12 cellular contexts compared by ENCODE assay signal in genomic region chr7:45217358-45217757, GRCh38. TPM values are rescaled to one million over a fixed set of nuclear protein-coding genes. Genes with fewer than 3 reads are reported as not detected.
DNase-seq lines count a peak whose midpoint lies in the region; ATAC-seq and TF ChIP-seq lines count a peak whose summit lies in the region.
"Had no signal": no experiment of that assay in that cellular context is flagged by ENCODE, and none has a peak within 500 bp of the region (broad histone marks: within the 10 kb centered on the region; RNA-seq: fewer than 3 reads in every experiment).

No MANE protein-coding gene starts in this region.

- H3K36me3 ChIP-seq in left ventricle myocardium inferior = no peaks in the 10 kb centered on the region
- no peaks in the 10 kb centered on the region for H3K36me3 ChIP-seq in transverse colon
- H3K36me3 ChIP-seq: stomach had no signal

- H3K27ac ChIP-seq in 22Rv1 (no peak overlapping the region), left ventricle myocardium inferior (replicated peaks) (no peak overlapping the region), transverse colon (no peak overlapping the region)
- H3K27ac ChIP-seq: stomach had no signal

- H3K9me3 ChIP-seq in left ventricle myocardium inferior (replicated peaks) = peaks cover 5% of the 10 kb centered on the region
- H3K9me3 ChIP-seq in transverse colon = no peaks in the 10 kb centered on the region
- H3K9me3 ChIP-seq: stomach had no signal

- H3K4me1 ChIP-seq in left ventricle myocardium inferior (peaks cover 2% of the 10 kb centered on the region), transverse colon (no peaks in the 10 kb centered on the region)
- H3K4me1 ChIP-seq: stomach had no signal

- WGBS in transverse colon (ENCODE audit: low coverage in 1 of 2), 2 donors = 75% methylated on average over 6 of the region's 6 CpGs; no CpG with 5 or more reads in 1 of the 2 donors

- TF ChIP-seq CTCF in 22Rv1 (IDR thresholded peaks at IDR 0.05) (peak; percentile 64), GM12875 (IDR thresholded peaks at IDR 0.05; ENCODE audit: borderline replicate concordance, insufficient read depth, low read depth, low read length) (peak; percentile 20; the same call in 1 of the 2 replicates), left ventricle myocardium inferior (IDR thresholded peaks at IDR 0.05; ENCODE audit: borderline replicate concordance) (peak; percentile 61), transverse colon (IDR thresholded peaks at IDR 0.05) (peak in 1 of 5 experiments; percentile 10)

- in situ Hi-C loops in SK-MEL-5 (cut with HindIII; ENCODE audit: low pct_unique_long_range_greater_than_20kb, low sequenced_read_pairs) = no loop called here
- in situ Hi-C loops in transverse colon (cut with MboI; ENCODE audit: low pct_ligation_motif_present in 1 of 4, low pct_unique_long_range_greater_than_20kb in 1 of 4, low sequenced_read_pairs in 3 of 4) = no loop called here

- peaks cover 64% of the 10 kb centered on the region for H3K27me3 ChIP-seq in left ventricle myocardium inferior (ENCODE audit: low read depth)
- peaks cover 20% of the 10 kb centered on the region for H3K27me3 ChIP-seq in transverse colon

- DNase-seq in SK-MEL-5 (ENCODE audit: low read depth, low spot score) (peak; percentile 67), left ventricle myocardium inferior (no peak), MV-4-11 (lab: John Stamatoyannopoulos, UW) (no peak), HK-2 (ENCODE audit: unreplicated experiment) (no peak), transverse colon (no peak)
- DNase-seq: CD8-positive, alpha-beta memory T cell; stomach had no signal

- TF ChIP-seq EP300 in transverse colon (IDR thresholded peaks at IDR 0.05; ENCODE audit: low read depth) = no peak

- no peak for ATAC-seq in HG02678 (IDR thresholded peaks at IDR 0.05; ENCODE audit: unreplicated experiment)

- intact Hi-C loops in left ventricle myocardium inferior (cut with micrococcal nuclease) (no loop called here), transverse colon (cut with DNase I; ENCODE audit: low total_unique reads) (no loop called here)

- H3K4me3 ChIP-seq in GM12875 (ENCODE audit: low read depth, low read length) = no peak overlapping the region
- no peak overlapping the region for H3K4me3 ChIP-seq in left ventricle myocardium inferior
- no peak overlapping the region for H3K4me3 ChIP-seq in transverse colon
- H3K4me3 ChIP-seq: stomach had no signal

- TF ChIP-seq POLR2A in transverse colon (IDR thresholded peaks at IDR 0.05) = no peak

RNA-seq across cellular contexts. Expression of gene RAMP3, which starts 59.8 kb away (rescaled TPM):
- total RNA-seq in SK-MEL-5 (2014; rRNA removed; shearing (Covaris generic)) = not detected in 2 replicates
- not detected in 2 replicates for polyA plus RNA-seq in SK-MEL-5 (2015; cell fraction: cytosol; rRNA removed)
- polyA plus RNA-seq in SK-MEL-5 (2015; cell fraction: nucleus; rRNA removed) = not detected in 2 replicates
- total RNA-seq in left ventricle myocardium inferior = 30.7 TPM
- total RNA-seq in transverse colon = 10 to 100 TPM in 3 of 4 donors, 1 to 10 TPM in 1; 6.4 to 25.1 (median 15.2) TPM
- total RNA-seq: activated CD8-positive, alpha-beta memory T cell treated with anti-CD3 and anti-CD28 coated beads for 36 hours; CD8-positive, alpha-beta memory T cell had no signal
- polyA plus RNA-seq: CD8-positive, alpha-beta memory T cell; IgD-negative memory B cell had no signal
